In the genomic region with DNA sequence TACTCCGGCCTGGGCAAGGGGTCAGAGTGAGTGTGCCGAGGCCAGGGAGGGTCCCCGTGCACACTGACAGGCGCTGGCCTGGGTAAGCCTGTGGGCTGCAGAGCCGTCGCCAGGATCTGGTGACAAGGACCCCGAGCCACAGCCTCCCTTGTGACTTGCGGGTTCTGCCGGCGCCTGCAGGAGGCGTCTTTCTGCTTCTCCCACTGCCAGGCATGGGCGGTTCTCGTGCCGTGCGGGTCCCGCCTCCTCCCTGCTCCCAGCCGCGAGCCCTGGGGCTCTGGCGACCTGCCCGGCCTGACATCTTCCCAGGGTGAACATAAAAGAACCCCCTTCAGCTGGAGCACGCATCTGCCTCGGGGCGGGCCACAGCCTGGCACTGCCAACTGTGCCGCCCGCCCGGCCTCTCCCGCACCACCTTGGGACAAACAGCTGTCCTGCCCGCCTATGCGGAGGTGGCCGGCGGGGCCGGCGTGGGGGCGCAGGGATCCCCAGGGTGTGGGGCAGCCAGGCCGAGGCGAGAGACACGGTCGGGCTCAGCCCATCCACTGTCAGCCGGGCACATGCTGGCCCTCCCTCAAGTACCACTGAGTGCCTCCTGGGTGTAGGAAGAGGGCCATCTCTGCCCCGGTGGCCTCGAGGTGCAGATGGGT, we compare ENCODE assay signal across 8 cellular contexts. TPM values are rescaled to one million over a fixed set of nuclear protein-coding genes. Genes with fewer than 3 reads are reported as not detected.
A peak's percentile ranks its signal among the peaks of the same experiment; 100 is the strongest.
DNase-seq lines count a peak whose midpoint lies in the region; TF ChIP-seq lines count a peak whose summit lies in the region.

No MANE protein-coding gene starts in this region.

- no peak for TF ChIP-seq POLR2A in tibial nerve (IDR thresholded peaks at IDR 0.05)

- H3K9me3 ChIP-seq in MM.1S (replicated peaks; ENCODE audit: insufficient read depth, low read length), result no peaks in the 10 kb centered on the region
- no peaks in the 10 kb centered on the region for H3K9me3 ChIP-seq in tibial nerve

- H3K36me3 ChIP-seq in MM.1S (replicated peaks; ENCODE audit: insufficient read depth, low read length) (no peaks in the 10 kb centered on the region), tibial nerve (peaks cover 0 to 5% (median 0%) of the 10 kb centered on the region in 3 donors)

- no peaks in the 10 kb centered on the region for H3F3A ChIP-seq in MM.1S (ENCODE audit: insufficient read depth, low read length)

- no peaks in the 10 kb centered on the region for H3K79me2 ChIP-seq in MM.1S (ENCODE audit: low read length)

- H3K27ac ChIP-seq in MM.1S (ENCODE audit: low read length) (no peak overlapping the region), tibial nerve (no peak overlapping the region)

- TF ChIP-seq EP300 in tibial nerve (IDR thresholded peaks at IDR 0.05), result no peak

- H4K20me1 ChIP-seq in MM.1S (ENCODE audit: insufficient read depth, low read length), result no peaks in the 10 kb centered on the region

- 0 out of 2 replicates have a peak overlapping the region, but pooled peaks have one; percentile 5 for H2AFZ ChIP-seq in MM.1S (ENCODE audit: low read length)

- H3K4me3 ChIP-seq in MM.1S (ENCODE audit: low read length) (no peak overlapping the region), tibial nerve (no peak overlapping the region)

- DNase-seq in DMS53 treated with DMSO at 0.1 percent for 48 hours (lab: John Stamatoyannopoulos, UW; ENCODE audit: unreplicated experiment) (peak; percentile 80), MM.1S (peak; percentile 52), RKO (ENCODE audit: low spot score) (peak; percentile 35), foreskin melanocyte (peak; percentile 77), posterior cingulate gyrus (peak; percentile 82 to 99 (median 90)), tibial nerve (ENCODE audit: low spot score in 2 of 2) (no peak), mucosa of gallbladder (ENCODE audit: low spot score) (no peak)
- peak; percentile 72 for DNase-seq in activated naive CD4-positive, alpha-beta T cell treated with Interleukin-2 at 50 U/mL for 16 hours

- peak overlapping the region; percentile 36; the same call in 1 of the 2 replicates for H3K4me2 ChIP-seq in MM.1S (ENCODE audit: low read depth, low read length)

- peaks cover 49% of the 10 kb centered on the region for H3K27me3 ChIP-seq in MM.1S (replicated peaks; ENCODE audit: insufficient read depth, low read length)
- peaks cover 3 to 64% of the 10 kb centered on the region in 2 donors for H3K27me3 ChIP-seq in tibial nerve

- intact Hi-C loops in posterior cingulate gyrus (cut with DNase I), result loop anchor here (5.0 kb wide), 1 partner anchor 144 kb away; no protein-coding TSS in a partner anchor

- whole genome bisulfite sequencing in tibial nerve, 2 donors, result 13% methylated on average over 19 to 30 of the region's 41 CpGs

- TF ChIP-seq CTCF in MM.1S (IDR thresholded peaks at IDR 0.05; ENCODE audit: low read length) (peak; percentile 58), tibial nerve (IDR thresholded peaks at IDR 0.05) (no peak)

- H3K9ac ChIP-seq in MM.1S (ENCODE audit: low read length), result no peak overlapping the region

- no peaks in the 10 kb centered on the region for H3K9me2 ChIP-seq in MM.1S (replicated peaks; ENCODE audit: insufficient read depth, low read length)

- no peaks in the 10 kb centered on the region for H3K4me1 ChIP-seq in MM.1S (ENCODE audit: low read length)
- H3K4me1 ChIP-seq in tibial nerve, result peaks cover 0 to 45% (median 9%) of the 10 kb centered on the region in 4 donors

RNA-seq across cellular contexts. Expression of gene HCN2, which starts 1.5 kb away (rescaled TPM):
- total RNA-seq in tibial nerve, result under 1 TPM in 1 of 4 donors, not detected in 3; 0.59 TPM
- 0.40 TPM for total RNA-seq in mucosa of gallbladder

RNA-seq across cellular contexts. Expression of gene BSG, which starts 15.8 kb away (rescaled TPM):
- total RNA-seq in tibial nerve (100 to 1,000 TPM; 303 to 400 (median 324) TPM), mucosa of gallbladder (480 TPM)

RNA-seq across cellular contexts. Expression of gene GZMM, which starts 44.4 kb away (rescaled TPM):
- total RNA-seq in tibial nerve (1 to 10 TPM in 1 of 4 donors, not detected in 3; 2.5 TPM), mucosa of gallbladder (2.7 TPM)

RNA-seq across cellular contexts. Expression of gene POLRMT, which starts 45.1 kb away (rescaled TPM):
- total RNA-seq in tibial nerve (10 to 100 TPM; 28.2 to 73.5 (median 51.5) TPM), mucosa of gallbladder (56.0 TPM)

RNA-seq across cellular contexts. Expression of gene FGF22, which starts 51.5 kb away (rescaled TPM):
- total RNA-seq in tibial nerve (1 to 10 TPM in 3 of 4 donors, under 1 TPM in 1; 0.30 to 9.0 (median 3.4) TPM), mucosa of gallbladder (0.17 TPM)

Comparison
In these comparisons a context has a peak if more than half of its experiments do, and no peak if none do; other contexts are left out.
1. DNase-seq: peak in DMS53 treated with DMSO at 0.1 percent for 48 hours (single experiment), MM.1S (single experiment), RKO (single experiment), activated naive CD4-positive, alpha-beta T cell treated with Interleukin-2 at 50 U/mL for 16 hours (single experiment), foreskin melanocyte (single experiment) and posterior cingulate gyrus (10 of 10); none in tibial nerve (0 of 2) and mucosa of gallbladder (single experiment).